Comparison of ENCODE assay signal across 29 cellular contexts in the genomic region with DNA sequence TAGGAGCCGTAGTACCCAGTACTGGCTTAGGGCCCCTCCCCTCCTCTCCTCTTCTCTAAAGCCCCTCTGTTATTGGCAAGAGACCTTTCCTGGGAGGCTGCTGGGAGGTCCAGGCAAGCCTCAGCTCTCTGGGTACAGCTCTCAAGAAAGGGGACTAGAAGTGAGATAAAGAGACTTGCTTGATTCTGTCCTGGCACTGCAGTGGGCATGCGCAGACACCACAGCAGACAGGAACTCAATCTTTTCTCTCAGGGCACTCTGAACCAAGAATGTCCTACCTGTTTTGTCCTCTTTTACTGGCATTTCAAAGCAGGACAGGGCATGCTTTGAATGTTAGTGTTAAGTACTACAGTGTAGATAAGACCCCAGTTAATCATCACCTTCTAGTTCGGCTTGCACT.
DNase-seq lines count a peak whose midpoint lies in the region.
"Had no signal": no experiment of that assay in that cellular context is flagged by ENCODE, and none has a peak within 500 bp of the region (broad histone marks: within the 10 kb centered on the region; RNA-seq: fewer than 3 reads in every experiment).

No MANE protein-coding gene starts in this region.

- H3K27ac Mint-ChIP-seq in CD8-positive, alpha-beta memory T cell = peak overlapping the region in 1 of 8 donors; percentile 33
- H3K27ac Mint-ChIP-seq: activated CD4-positive, alpha-beta T cell treated with anti-CD3 and anti-CD28 coated beads, Interleukin-2, amount 10 ng/mL, durations not matched to agents 24 days and 14 days; activated naive CD4-positive, alpha-beta T cell treated with anti-CD3 and anti-CD28 coated beads, Interleukin-2, amount 10 ng/mL, durations not matched to agents 7 days and 5 days; activated T-helper 1 cell treated with anti-CD3 and anti-CD28 coated beads, Interleukin-12 subunit alpha, Interleukin-12 subunit beta, Interleukin-2, Interleukin-4 antibody, amounts not matched to agents 30 ng/mL and 10 ng/mL and 1 ng/mL, durations not matched to agents 14 hours and 24 hours and 36 hours; dendritic cell treated with granulocyte-macrophage colony-stimulating factor and Interleukin-4, amounts not matched to agents 40 ng/mL and 50 ng/mL, for 4 days; HFFc6; natural killer cell treated with Interleukin-12 subunit alpha and Interleukin-12 subunit beta and Interleukin-15 and Interleukin-18, amount 100 ng/mL, for 72 hours had no signal

- H3K27me3 ChIP-seq in CD8-positive, alpha-beta memory T cell (ENCODE audit: insufficient read depth, low read length, poor library complexity, severe bottlenecking) = no peaks in the 10 kb centered on the region
- H3K27me3 ChIP-seq: pancreas, right lobe of liver, upper lobe of left lung had no signal

- POLR2A ChIA-PET in CD8-positive, alpha-beta memory T cell (lab: Charles Lee) = no interaction called here

- H3K4me3 Mint-ChIP-seq in CD8-positive, alpha-beta memory T cell = no peak overlapping the region
- H3K4me3 Mint-ChIP-seq: activated CD4-positive, alpha-beta T cell treated with anti-CD3 and anti-CD28 coated beads, Interleukin-2, amount 10 ng/mL, durations not matched to agents 24 days and 14 days; activated naive CD4-positive, alpha-beta T cell treated with anti-CD3 and anti-CD28 coated beads, Interleukin-2, amount 10 ng/mL, durations not matched to agents 7 days and 5 days; activated T-helper 1 cell treated with anti-CD3 and anti-CD28 coated beads, Interleukin-12 subunit alpha, Interleukin-12 subunit beta, Interleukin-2, Interleukin-4 antibody, amounts not matched to agents 30 ng/mL and 10 ng/mL and 1 ng/mL, durations not matched to agents 14 hours and 24 hours and 36 hours; dendritic cell treated with granulocyte-macrophage colony-stimulating factor and Interleukin-4, amounts not matched to agents 40 ng/mL and 50 ng/mL, for 4 days; HFFc6; natural killer cell treated with Interleukin-12 subunit alpha and Interleukin-12 subunit beta and Interleukin-15 and Interleukin-18, amount 100 ng/mL, for 72 hours had no signal

- no peaks in the 10 kb centered on the region for H3K36me3 ChIP-seq in CD8-positive, alpha-beta memory T cell (ENCODE audit: insufficient read depth, low read length)
- H3K36me3 ChIP-seq: pancreas, right lobe of liver, upper lobe of left lung had no signal

- no peaks in the 10 kb centered on the region for H3K9me3 ChIP-seq in CD8-positive, alpha-beta memory T cell (ENCODE audit: low read length)
- H3K9me3 ChIP-seq: BLaER1, Caco-2, lower lobe of right lung, mucosa of descending colon, pancreas, right lobe of liver, upper lobe of left lung had no signal

- peaks cover 0 to 6% of the 10 kb centered on the region in 2 donors for H3K27me3 Mint-ChIP-seq in CD8-positive, alpha-beta memory T cell
- H3K27me3 Mint-ChIP-seq: activated CD4-positive, alpha-beta T cell treated with anti-CD3 and anti-CD28 coated beads, Interleukin-2, amount 10 ng/mL, durations not matched to agents 24 days and 14 days; activated naive CD4-positive, alpha-beta T cell treated with anti-CD3 and anti-CD28 coated beads, Interleukin-2, amount 10 ng/mL, durations not matched to agents 7 days and 5 days; dendritic cell treated with granulocyte-macrophage colony-stimulating factor and Interleukin-4, amounts not matched to agents 40 ng/mL and 50 ng/mL, for 4 days had no signal

- H3K27ac ChIP-seq in angular gyrus (ENCODE audit: low read depth, low read length) = peak overlapping the region; percentile 86
- H3K27ac ChIP-seq in CD8-positive, alpha-beta memory T cell (ENCODE audit: low read depth, low read length) = no peak overlapping the region
- H3K27ac ChIP-seq: BLaER1, HL-60, lower lobe of right lung, pancreas, right lobe of liver, upper lobe of left lung had no signal

- CTCF ChIA-PET in CD8-positive, alpha-beta memory T cell (lab: Charles Lee) = no interaction called here

- H3K4me1 Mint-ChIP-seq in CD8-positive, alpha-beta memory T cell = peaks cover 16 to 23% (median 22%) of the 10 kb centered on the region in 3 donors

- no peaks in the 10 kb centered on the region for H3K4me1 ChIP-seq in CD8-positive, alpha-beta memory T cell (ENCODE audit: insufficient read depth, low read length)
- H3K4me1 ChIP-seq: BLaER1, lower lobe of right lung, pancreas, right lobe of liver, upper lobe of left lung had no signal

- peaks cover 0 to 53% (median 4%) of the 10 kb centered on the region in 3 donors for H3K36me3 Mint-ChIP-seq in CD8-positive, alpha-beta memory T cell

- no peaks in the 10 kb centered on the region for H3K9me3 Mint-ChIP-seq in CD8-positive, alpha-beta memory T cell
- H3K9me3 Mint-ChIP-seq: activated CD4-positive, alpha-beta T cell treated with anti-CD3 and anti-CD28 coated beads, Interleukin-2, amount 10 ng/mL, durations not matched to agents 24 days and 14 days; activated naive CD4-positive, alpha-beta T cell treated with anti-CD3 and anti-CD28 coated beads, Interleukin-2, amount 10 ng/mL, durations not matched to agents 7 days and 5 days; activated T-helper 1 cell treated with anti-CD3 and anti-CD28 coated beads, Interleukin-12 subunit alpha, Interleukin-12 subunit beta, Interleukin-2, Interleukin-4 antibody, amounts not matched to agents 30 ng/mL and 10 ng/mL and 1 ng/mL, durations not matched to agents 14 hours and 24 hours and 36 hours; dendritic cell treated with granulocyte-macrophage colony-stimulating factor and Interleukin-4, amounts not matched to agents 40 ng/mL and 50 ng/mL, for 4 days; HFFc6; natural killer cell treated with Interleukin-12 subunit alpha and Interleukin-12 subunit beta and Interleukin-15 and Interleukin-18, amount 100 ng/mL, for 72 hours had no signal

- DNase-seq in COLO829 (ENCODE audit: low spot score) = peak; percentile 15
- peak; percentile 24 for DNase-seq in foreskin melanocyte
- DNase-seq in pons (ENCODE audit: low spot score) = peak; percentile 32
- DNase-seq in NCI-H128 (lab: John Stamatoyannopoulos, UW; ENCODE audit: unreplicated experiment) = no peak
- no peak for DNase-seq in NCI-H1105 treated with DMSO at 0.1 percent for 48 hours (lab: John Stamatoyannopoulos, UW)
- no peak for DNase-seq in NCI-H446 treated with DMSO at 0.1 percent for 48 hours (lab: John Stamatoyannopoulos, UW)
- DNase-seq in CD8-positive, alpha-beta memory T cell = no peak
- DNase-seq: ACHN; activated CD4-positive, alpha-beta T cell treated with anti-CD3 and anti-CD28 coated beads, Interleukin-2, amount 10 ng/mL, durations not matched to agents 24 days and 14 days; activated naive CD4-positive, alpha-beta T cell treated with anti-CD3 and anti-CD28 coated beads, Interleukin-2, amount 10 ng/mL, durations not matched to agents 7 days and 5 days; Caco-2; HFFc6; islet precursor cell; Karpas-422; lower lobe of right lung; mucosa of descending colon; NCI-H1694; NCI-H524; right lobe of liver; SIG-M5; stimulated activated CD4-positive, alpha-beta T cell treated with anti-CD3 and anti-CD28 coated beads, Interleukin-2, amount 100 ng/mL, for 48 hours; upper lobe of left lung had no signal

- no peak overlapping the region for H3K4me3 ChIP-seq in CD8-positive, alpha-beta memory T cell (ENCODE audit: low read length)
- H3K4me3 ChIP-seq: BLaER1, lower lobe of right lung, mucosa of descending colon, pancreas, right lobe of liver, upper lobe of left lung had no signal

Comparison
In these comparisons a context has a peak if more than half of its experiments do, and no peak if none do; other contexts are left out.
1. DNase-seq: peak in COLO829 (single experiment), foreskin melanocyte (single experiment) and pons (single experiment); none in NCI-H128 (single experiment), NCI-H1105 treated with DMSO at 0.1 percent for 48 hours (single experiment), NCI-H446 treated with DMSO at 0.1 percent for 48 hours (single experiment) and CD8-positive, alpha-beta memory T cell (0 of 5).